In genomic region chr1:215076312-215076711, GRCh38 we compare ENCODE assay signal across 8 cellular contexts. TPM values are rescaled to one million over a fixed set of nuclear protein-coding genes. Genes with fewer than 3 reads are reported as not detected.
DNase-seq lines count a peak whose midpoint lies in the region; ATAC-seq, FAIRE-seq and TF ChIP-seq lines count a peak whose summit lies in the region.

No MANE protein-coding gene starts in this region.

- H3K4me3 ChIP-seq in astrocyte (ENCODE audit: insufficient read depth, low read depth, low read length), result no peak overlapping the region
- H3K4me3 ChIP-seq in retinal pigment epithelial cell (ENCODE audit: low read length), result no peak overlapping the region

- no peaks in the 10 kb centered on the region for H3K9me3 ChIP-seq in astrocyte (ENCODE audit: insufficient read depth, low read depth, low read length)

- FAIRE-seq in astrocyte (lab: Jason Lieb, UNC), result no peak

- no peak overlapping the region for H2AFZ ChIP-seq in astrocyte (ENCODE audit: low read depth, low read length)

- H3K27ac Mint-ChIP-seq in astrocyte (ENCODE audit: unreplicated experiment), result no peak overlapping the region

- no peaks in the 10 kb centered on the region for H3K9me3 Mint-ChIP-seq in astrocyte (ENCODE audit: unreplicated experiment)

- H3K9ac ChIP-seq in astrocyte (ENCODE audit: low read length), result no peak overlapping the region

- no peaks in the 10 kb centered on the region for H3K27me3 ChIP-seq in astrocyte (ENCODE audit: insufficient read depth, low read length)

- H3K36me3 Mint-ChIP-seq in astrocyte (ENCODE audit: low read depth, unreplicated experiment), result no peaks in the 10 kb centered on the region

- no peaks in the 10 kb centered on the region for H3K4me1 ChIP-seq in astrocyte (ENCODE audit: insufficient read depth, low read length)

- H3K27ac ChIP-seq in 22Rv1 (no peak overlapping the region), astrocyte (ENCODE audit: low read depth, low read length) (no peak overlapping the region)

- no peak overlapping the region for H3K4me3 Mint-ChIP-seq in astrocyte (ENCODE audit: unreplicated experiment)

- DNase-seq in HK-2 (ENCODE audit: unreplicated experiment) (peak; percentile 39), astrocyte (ENCODE audit: low read depth) (peak; percentile 45), retinal pigment epithelial cell (ENCODE audit: low read depth) (no peak), NK-92 (lab: John Stamatoyannopoulos, UW; ENCODE audit: unreplicated experiment) (no peak)
- DNase-seq in stimulated activated naive CD4-positive, alpha-beta T cell (lab: John Stamatoyannopoulos, UW), result no peak
- no peak for DNase-seq in activated CD8-positive, alpha-beta memory T cell treated with anti-CD3 and anti-CD28 coated beads, Interleukin-2, amount 50 U/mL, for 48 hours

- no peak overlapping the region for H3K4me2 ChIP-seq in astrocyte (ENCODE audit: low read length)

- no peaks in the 10 kb centered on the region for H3K36me3 ChIP-seq in astrocyte (ENCODE audit: insufficient read depth, low read length)

- H3K4me1 Mint-ChIP-seq in astrocyte (ENCODE audit: low read depth, unreplicated experiment), result no peaks in the 10 kb centered on the region

- peak; percentile 72 for TF ChIP-seq CTCF in 22Rv1 (IDR thresholded peaks at IDR 0.05)
- peak; percentile 29 for TF ChIP-seq CTCF in astrocyte (IDR thresholded peaks at IDR 0.05; ENCODE audit: insufficient read depth, low read depth, low read length)
- peak; percentile 69 for TF ChIP-seq CTCF in retinal pigment epithelial cell (conservative IDR thresholded peaks at IDR 0.05; ENCODE audit: low read depth, low read length)

- ATAC-seq in GM18502 (IDR thresholded peaks at IDR 0.05; ENCODE audit: poor library complexity, unreplicated experiment), result peak; percentile 67

- peaks cover 29% of the 10 kb centered on the region for H3K27me3 Mint-ChIP-seq in astrocyte (ENCODE audit: low read depth, unreplicated experiment)

- H3K79me2 ChIP-seq in astrocyte (ENCODE audit: insufficient read depth, low read length), result no peaks in the 10 kb centered on the region

- H4K20me1 ChIP-seq in astrocyte (ENCODE audit: insufficient read depth, low read length), result no peaks in the 10 kb centered on the region

RNA-seq across cellular contexts. Expression of gene KCNK2, which starts 6.2 kb away (rescaled TPM):
- total RNA-seq in astrocyte, result 0.16 TPM in 1 of 2 replicates, not detected in the other

Comparison
In these comparisons a context has a peak if more than half of its experiments do, and no peak if none do; other contexts are left out.
1. DNase-seq: peak in HK-2 (single experiment) and astrocyte (single experiment); none in retinal pigment epithelial cell (single experiment), stimulated activated naive CD4-positive, alpha-beta T cell (0 of 6), activated CD8-positive, alpha-beta memory T cell treated with anti-CD3 and anti-CD28 coated beads, Interleukin-2, amount 50 U/mL, for 48 hours (single experiment) and NK-92 (single experiment).
2. Peak in every context shown above with its lines, with median percentiles within 50 percentile points of each other: CTCF ChIP-seq.